ENCODE assay signal across 8 cellular contexts in genomic region chr6:159720708-159721107, GRCh38. TPM values are rescaled to one million over a fixed set of nuclear protein-coding genes. Genes with fewer than 3 reads are reported as not detected.
DNase-seq lines count a peak whose midpoint lies in the region; ATAC-seq and TF ChIP-seq lines count a peak whose summit lies in the region.

No MANE protein-coding gene starts in this region.

- peaks cover 5% of the 10 kb centered on the region for H3K4me1 Mint-ChIP-seq in chondrocyte (ENCODE audit: low read depth)
- peaks cover 2% of the 10 kb centered on the region for H3K4me1 Mint-ChIP-seq in neural progenitor cell

- H3K9me2 ChIP-seq in OCI-LY7 (ENCODE audit: insufficient read depth, low read length): no peaks in the 10 kb centered on the region

- H3K4me3 Mint-ChIP-seq in chondrocyte (ENCODE audit: unreplicated experiment) (no peak overlapping the region), neural progenitor cell (no peak overlapping the region)

- H3K79me2 ChIP-seq in OCI-LY7 (ENCODE audit: insufficient read depth, low read depth, low read length) (peaks cover 39% of the 10 kb centered on the region), neural progenitor cell (ENCODE audit: low read depth) (peaks cover 59% of the 10 kb centered on the region)

- H2AFZ ChIP-seq in OCI-LY7 (ENCODE audit: low read length) (no peak overlapping the region), neural progenitor cell (replicated peaks) (no peak overlapping the region)

- DNase-seq in COLO668 (lab: John Stamatoyannopoulos, UW; ENCODE audit: unreplicated experiment): peak; percentile 11
- peak; percentile 78 for DNase-seq in OCI-LY7 (ENCODE audit: low spot score)
- DNase-seq in chondrocyte (ENCODE audit: low spot score): no peak
- peak; percentile 41 for DNase-seq in neural progenitor cell (ENCODE audit: low spot score)
- no peak for DNase-seq in occipital lobe (lab: John Stamatoyannopoulos, UW)

- no peaks in the 10 kb centered on the region for H3K9me3 Mint-ChIP-seq in chondrocyte (ENCODE audit: low read depth)
- H3K9me3 Mint-ChIP-seq in neural progenitor cell: no peaks in the 10 kb centered on the region

- H3K27me3 ChIP-seq in neural progenitor cell: no peaks in the 10 kb centered on the region

- no peaks in the 10 kb centered on the region for H3K36me3 Mint-ChIP-seq in chondrocyte (ENCODE audit: low read depth)
- peaks cover 13% of the 10 kb centered on the region for H3K36me3 Mint-ChIP-seq in neural progenitor cell

- POLR2A ChIA-PET in OCI-LY7 (lab: Charles Lee): interaction anchor here (0.8 to 1.7 kb wide), 2 partner anchors 24 to 75 kb away, joined by 3 to 5 read pairs; no protein-coding TSS in a partner anchor

- TF ChIP-seq CTCF in OCI-LY7 (conservative IDR thresholded peaks at IDR 0.05; ENCODE audit: low read length): peak; percentile 74
- peak; percentile 78 for TF ChIP-seq CTCF in chondrocyte (IDR thresholded peaks at IDR 0.05)
- TF ChIP-seq CTCF in neural progenitor cell (IDR thresholded peaks at IDR 0.05): peak; percentile 53

- no peak overlapping the region for H3K9ac ChIP-seq in neural progenitor cell

- peaks cover 7% of the 10 kb centered on the region for H3F3A ChIP-seq in neural progenitor cell (ENCODE audit: low read depth)

- H3K27ac ChIP-seq in OCI-LY7 (ENCODE audit: low read depth, low read length, poor library complexity, severe bottlenecking) (no peak overlapping the region), neural progenitor cell (no peak overlapping the region)

- no peaks in the 10 kb centered on the region for H3K27me3 Mint-ChIP-seq in chondrocyte (ENCODE audit: low read depth)
- no peaks in the 10 kb centered on the region for H3K27me3 Mint-ChIP-seq in neural progenitor cell (ENCODE audit: insufficient read depth, low read depth)

- H4K20me1 ChIP-seq in OCI-LY7 (ENCODE audit: insufficient read depth, low read length) (peaks cover 4% of the 10 kb centered on the region; the same call in 1 of the 2 replicates), neural progenitor cell (ENCODE audit: low read depth) (peaks cover 6% of the 10 kb centered on the region)

- H3K36me3 ChIP-seq in OCI-LY7 (ENCODE audit: insufficient read depth, low read length) (peaks cover 30% of the 10 kb centered on the region), neural progenitor cell (no peaks in the 10 kb centered on the region)

- H3K4me2 ChIP-seq in OCI-LY7 (ENCODE audit: low read length) (no peak overlapping the region), neural progenitor cell (no peak overlapping the region)

- no peak overlapping the region for H3K27ac Mint-ChIP-seq in chondrocyte (ENCODE audit: unreplicated experiment)
- no peak overlapping the region for H3K27ac Mint-ChIP-seq in neural progenitor cell

- no TSS peak for BruUV-seq in OCI-LY7 (replicated peaks; lab: Mats Ljungman, UMichigan)

- ATAC-seq in GM18511 (IDR thresholded peaks at IDR 0.05; ENCODE audit: unreplicated experiment): peak; percentile 50
- no peak for ATAC-seq in HG02885 (IDR thresholded peaks at IDR 0.05; ENCODE audit: poor library complexity, unreplicated experiment)
- no peak for ATAC-seq in HG03196 (IDR thresholded peaks at IDR 0.05; ENCODE audit: unreplicated experiment)

- H3K4me3 ChIP-seq in OCI-LY7 (ENCODE audit: low read depth, low read length, poor library complexity, severe bottlenecking) (no peak overlapping the region), neural progenitor cell (no peak overlapping the region)

- H3K9me3 ChIP-seq in OCI-LY7 (ENCODE audit: low read length) (no peaks in the 10 kb centered on the region), neural progenitor cell (ENCODE audit: low read depth) (no peaks in the 10 kb centered on the region)

- H3K4me1 ChIP-seq in OCI-LY7 (ENCODE audit: insufficient read depth, low read length, poor library complexity, severe bottlenecking): peaks cover 14% of the 10 kb centered on the region
- peaks cover 11% of the 10 kb centered on the region for H3K4me1 ChIP-seq in neural progenitor cell

- intact Hi-C loops in OCI-LY7 (cut with micrococcal nuclease; ENCODE audit: unreplicated experiment): loop anchor here (2.0 to 10.0 kb wide), 2 partner anchors 220 to 916 kb away; no protein-coding TSS in a partner anchor

- CTCF ChIA-PET in OCI-LY7 (lab: Charles Lee; ENCODE audit: unreplicated experiment): no interaction called here

RNA-seq across cellular contexts. Expression of gene WTAP, which starts 6.6 kb away (rescaled TPM):
- total RNA-seq in OCI-LY7 (2014; rRNA removed; shearing (Covaris generic)): 93.3 and 99.3 TPM in 2 replicates
- total RNA-seq in OCI-LY7 (2022) (115 and 117 TPM in 2 replicates), chondrocyte (65.0 to 72.3 TPM (median 65.9 TPM) in 3 replicates), neural progenitor cell (ENCODE audit: low replicate concordance) (126 and 159 TPM in 2 replicates), occipital lobe (147 TPM)

RNA-seq across cellular contexts. Expression of gene SOD2, which starts 27.7 kb away (rescaled TPM):
- total RNA-seq in OCI-LY7 (2014; rRNA removed; shearing (Covaris generic)): 29.7 and 36.4 TPM in 2 replicates
- total RNA-seq in OCI-LY7 (2022): 49.2 and 51.8 TPM in 2 replicates
- total RNA-seq in chondrocyte: 57.1 to 87.3 TPM (median 61.5 TPM) in 3 replicates
- 54.9 and 67.2 TPM in 2 replicates for total RNA-seq in neural progenitor cell (ENCODE audit: low replicate concordance)
- 75.2 TPM for total RNA-seq in occipital lobe

RNA-seq across cellular contexts. Expression of gene ACAT2, which starts 41.1 kb away (rescaled TPM):
- total RNA-seq in OCI-LY7 (2014; rRNA removed; shearing (Covaris generic)): 39.4 and 42.4 TPM in 2 replicates
- total RNA-seq in OCI-LY7 (2022) (90.1 and 110 TPM in 2 replicates), chondrocyte (36.0 to 43.5 TPM (median 38.4 TPM) in 3 replicates), neural progenitor cell (ENCODE audit: low replicate concordance) (92.5 and 101 TPM in 2 replicates), occipital lobe (69.9 TPM)

Comparison
In these comparisons a context has a peak if more than half of its experiments do, and no peak if none do; other contexts are left out.
1. DNase-seq: peak in COLO668 (single experiment), OCI-LY7 (single experiment) and neural progenitor cell (single experiment); none in chondrocyte (single experiment) and occipital lobe (single experiment).
2. Peak in every context shown above with its lines, with median percentiles within 50 percentile points of each other: CTCF ChIP-seq.